8 cellular contexts compared by ENCODE assay signal in genomic region chr5:62305358-62305714, GRCh38. TPM values are rescaled to one million over a fixed set of nuclear protein-coding genes. Genes with fewer than 3 reads are reported as not detected.
A peak's percentile ranks its signal among the peaks of the same experiment; 100 is the strongest.
DNase-seq lines count a peak whose midpoint lies in the region; ATAC-seq, FAIRE-seq and TF ChIP-seq lines count a peak whose summit lies in the region.

No MANE protein-coding gene starts in this region.

- no peaks in the 10 kb centered on the region; a peak in 1 of 4 replicates for H3K36me3 ChIP-seq in GM12878 (ENCODE audit: control insufficient read depth in 2 of 2, insufficient read depth in 2 of 2, low read length in 1 of 2)
- peaks cover 11% of the 10 kb centered on the region for H3K36me3 ChIP-seq in mesodermal cell (ENCODE audit: control insufficient read depth, insufficient read depth, low read length)
- no peaks in the 10 kb centered on the region for H3K36me3 ChIP-seq in vagina

- TF ChIP-seq POLR2A in GM12878 (IDR thresholded peaks at IDR 0.05; ENCODE audit: low read depth, low read length): no peak
- TF ChIP-seq POLR2A in vagina (IDR thresholded peaks at IDR 0.05): no peak

- DNase-seq in stimulated activated CD4-positive, alpha-beta T cell treated with anti-CD3 and anti-CD28 coated beads, Interleukin-12 subunit alpha, Interleukin-12 subunit beta, amount 100 ng/mL, for 48 hours (ENCODE audit: low read depth in 2 of 3, low spot score in 1 of 3): peak in 2 of 3 donors; percentile 32 to 47
- no peak for DNase-seq in stimulated activated CD4-positive, alpha-beta T cell treated with anti-CD3 and anti-CD28 coated beads, Interleukin-4, amount 100 ng/mL, for 1 hour
- DNase-seq in GM12878 (ENCODE audit: low read depth, low spot score): no peak
- DNase-seq in vagina (ENCODE audit: extremely low spot score in 2 of 2): no peak
- DNase-seq in activated effector memory CD4-positive, alpha-beta T cell treated with Interleukin-2 at 50 U/mL for 16 hours: no peak
- no peak for DNase-seq in urothelium cell line (ENCODE audit: low spot score)

- peak overlapping the region; percentile 87 for H2AFZ ChIP-seq in GM12878 (ENCODE audit: control insufficient read depth, low read depth, low read length)

- RAD21 ChIA-PET in GM12878 (lab: Charles Lee; ENCODE audit: unreplicated experiment): interaction anchor here (0.8 to 1.6 kb wide), 15 partner anchors 8 to 81 kb away, joined by 3 to 12 read pairs (median 4); no protein-coding TSS in a partner anchor

- CTCF ChIA-PET in GM12878 (lab: Yijun Ruan, JAX): interaction anchor here (0.9 to 1.5 kb wide), 6 partner anchors 8 to 81 kb away, joined by 3 to 9 read pairs (median 4); no protein-coding TSS in a partner anchor

- POLR2A ChIA-PET in GM12878 (lab: Charles Lee): interaction anchor here (0.6 to 1.5 kb wide), 15 partner anchors 12 to 107 kb away, joined by 3 to 11 read pairs (median 4); partner anchors contain the start of genes DIMT1 and IPO11

- FAIRE-seq in GM12878 (lab: Jason Lieb, UNC) (no peak), urothelium cell line (lab: Jason Lieb, UNC) (no peak)

- peak overlapping the region; percentile 62 for H3K27ac ChIP-seq in GM12878 (ENCODE audit: control insufficient read depth, insufficient read depth)
- peak overlapping the region; percentile 86 for H3K27ac ChIP-seq in mesodermal cell (ENCODE audit: low read depth, low read length, severe bottlenecking)
- peak overlapping the region; percentile 90 for H3K27ac ChIP-seq in vagina

- peaks cover 42% of the 10 kb centered on the region for H3K79me2 ChIP-seq in GM12878 (ENCODE audit: control insufficient read depth, insufficient read depth, low read length)

- no peaks in the 10 kb centered on the region for H4K20me1 ChIP-seq in GM12878 (ENCODE audit: control insufficient read depth, insufficient read depth)

- intact Hi-C loops in GM12878 (cut with micrococcal nuclease; ENCODE audit: unreplicated experiment) (loop anchor here (1.0 to 5.0 kb wide), 4 partner anchors 38 to 107 kb away; partner anchors contain the start of genes DIMT1 and IPO11), vagina (cut with DNase I) (no loop called here)

- peak overlapping the region; percentile 35 for H3K9ac ChIP-seq in GM12878 (ENCODE audit: control insufficient read depth, insufficient read depth, low read length)

- SMC1A ChIA-PET in GM12878 (lab: Charles Lee; ENCODE audit: uncharacterized antibody, unreplicated experiment): interaction anchor here (0.9 to 1.6 kb wide), 7 partner anchors 8 to 81 kb away, joined by 3 to 8 read pairs (median 4); no protein-coding TSS in a partner anchor

- TF ChIP-seq EP300 in GM12878 (IDR thresholded peaks at IDR 0.05; ENCODE audit: borderline replicate concordance in 1 of 2, control insufficient read depth in 1 of 2, low read depth in 2 of 2, low read length in 2 of 2): no peak

- peak overlapping the region; percentile 4; the same call in 1 of the 2 replicates for H3K4me3 ChIP-seq in GM12878
- H3K4me3 ChIP-seq in mesodermal cell (ENCODE audit: extremely low read depth, insufficient read depth, low read length, poor library complexity, severe bottlenecking): peak overlapping the region; percentile 91
- peak overlapping the region; percentile 85 to 96 for H3K4me3 ChIP-seq in vagina

- TF ChIP-seq CTCF in GM12878 (IDR thresholded peaks at IDR 0.05 in 2 of 3, conservative IDR thresholded peaks at IDR 0.05 in 1 of 3; ENCODE audit: control insufficient read depth in 2 of 3, extremely low read depth in 1 of 3, insufficient read depth in 1 of 3, low read depth in 3 of 3, low read length in 3 of 3) (no peak), vagina (IDR thresholded peaks at IDR 0.05) (no peak)

- TF ChIP-seq RAD21 in GM12878 (IDR thresholded peaks at IDR 0.05; ENCODE audit: insufficient read depth, low read depth, low read length): no peak

- ATAC-seq in GM12878 (no peak), HG03342 (IDR thresholded peaks at IDR 0.05; ENCODE audit: unreplicated experiment) (no peak)

- BruUV-seq in GM12878 (replicated peaks; lab: Mats Ljungman, UMichigan): TSS peak; percentile 93

- in situ Hi-C loops in GM12878 (cut with MboI): no loop called here

- H3K4me2 ChIP-seq in GM12878 (ENCODE audit: control insufficient read depth, insufficient read depth): peak overlapping the region; percentile 48

- WGBS in GM12878 (ENCODE audit: insufficient coverage, insufficient replicate concordance, low lambda C conversion rate, missing lambda C conversion rate): 59% methylated on average over 4 of the region's 4 CpGs
- 87 to 100% methylated on average over 1 to 3 of the region's 4 CpGs for WGBS in mesodermal cell (ENCODE audit: insufficient coverage in 2 of 2), 2 experiments

- peaks cover 9% of the 10 kb centered on the region for H3K4me1 ChIP-seq in GM12878 (ENCODE audit: control insufficient read depth, insufficient read depth, low read length)
- peaks cover 6% of the 10 kb centered on the region for H3K4me1 ChIP-seq in mesodermal cell (ENCODE audit: control insufficient read depth, insufficient read depth, low read length, poor library complexity, severe bottlenecking)
- peaks cover 22% of the 10 kb centered on the region for H3K4me1 ChIP-seq in vagina

- no peaks in the 10 kb centered on the region for H3K27me3 ChIP-seq in GM12878 (replicated peaks in 1 of 2; ENCODE audit: control insufficient read depth in 2 of 2, insufficient read depth in 2 of 2, low read length in 1 of 2)
- no peaks in the 10 kb centered on the region for H3K27me3 ChIP-seq in vagina

- no peaks in the 10 kb centered on the region for H3K9me3 ChIP-seq in GM12878 (replicated peaks; ENCODE audit: control insufficient read depth, insufficient read depth, low read length)
- no peaks in the 10 kb centered on the region for H3K9me3 ChIP-seq in mesodermal cell (ENCODE audit: control insufficient read depth, low read length)
- H3K9me3 ChIP-seq in vagina: no peaks in the 10 kb centered on the region

TF ChIP-seq in GM12878, 131 proteins besides CTCF, POLR2A, EP300 and RAD21 (continues in another document):
- TF ChIP-seq ZBED1 (IDR thresholded peaks at IDR 0.05; ENCODE audit: borderline replicate concordance): no peak
- TF ChIP-seq ATF7 (IDR thresholded peaks at IDR 0.05; ENCODE audit: low read depth): no peak
- TF ChIP-seq MLLT1 (IDR thresholded peaks at IDR 0.05): no peak
- no peak for TF ChIP-seq NFXL1 (IDR thresholded peaks at IDR 0.05; ENCODE audit: borderline replicate concordance)
- TF ChIP-seq ZBTB33 (IDR thresholded peaks at IDR 0.05): no peak
- TF ChIP-seq NBN (IDR thresholded peaks at IDR 0.05): no peak
- 0 out of 2 replicates have a peak, but pooled peaks have one; percentile 25 for TF ChIP-seq LARP7 (IDR thresholded peaks at IDR 0.05)
- TF ChIP-seq HDAC6 (IDR thresholded peaks at IDR 0.05; ENCODE audit: unreplicated experiment): no peak
- TF ChIP-seq SIN3A (IDR thresholded peaks at IDR 0.05; ENCODE audit: low read depth, low read length): no peak
- no peak for TF ChIP-seq SMAD1 (IDR thresholded peaks at IDR 0.05; ENCODE audit: low read depth, partially characterized antibody)

RNA-seq across cellular contexts. Expression of gene KIF2A, which starts 0.7 kb away (rescaled TPM):
- total RNA-seq in GM12878 (2013; cell fraction: nucleolus; rRNA removed): 118 and 141 TPM in 2 replicates
- total RNA-seq in GM12878 (2014; rRNA removed) (55.2 and 69.2 TPM in 2 replicates), GM12878 (2014; rRNA removed; fragmentation: Illumina TruSeq; extraction: Trizol) (97.3 and 97.9 TPM in 2 replicates), GM12878 (2021) (81.0 and 82.1 TPM in 2 replicates), vagina (30.2 TPM)
- polyA plus RNA-seq in GM12878 (2011; ENCODE audit: low read depth): 31.2 TPM
- polyA plus RNA-seq in GM12878 (2011; rRNA removed) (78.1 and 121 TPM in 2 replicates), GM12878 (2014; fragmentation: Illumina TruSeq; extraction: Trizol) (124 and 140 TPM in 2 replicates), GM12878 (2014; fragmentation: Nextera tagmentation; extraction: Ambion mirVana) (10 to 100 TPM; 35.9 to 36.9 TPM), GM12878 (2014; rRNA removed) (44.2 and 54.3 TPM in 2 replicates), GM12878 (2016; fragmentation: Nextera tagmentation; extraction: Ambion mirVana) (100 to 1,000 TPM in 1 of 2 experiments, 10 to 100 TPM in 1; 93.1 to 106 TPM)
- 33.0 and 42.8 TPM in 2 replicates for polyA plus RNA-seq in GM12878 (2011; cell fraction: cytosol; rRNA removed)
- 44.1 and 58.5 TPM in 2 replicates for polyA plus RNA-seq in GM12878 (2011; cell fraction: nucleus; rRNA removed)
- polyA plus RNA-seq in GM12878 (2012): 37.7 and 55.1 TPM in 2 replicates
- polyA minus RNA-seq in GM12878 (2011; rRNA and poly(A)+ RNA removed): 73.4 and 117 TPM in 2 replicates
- 51.3 and 63.9 TPM in 2 replicates for polyA minus RNA-seq in GM12878 (2011; cell fraction: cytosol; rRNA and poly(A)+ RNA removed)
- polyA minus RNA-seq in GM12878 (2011; cell fraction: nucleus; rRNA and poly(A)+ RNA removed): 35.1 and 43.3 TPM in 2 replicates
- polyA plus RNA-seq in mesodermal cell (2013, experiment 1 of 2): 69.8 TPM
- 86.0 TPM for polyA plus RNA-seq in mesodermal cell (2013, experiment 2 of 2)

Comparison
In these comparisons a context has a peak if more than half of its experiments do, and no peak if none do; other contexts are left out.
1. DNase-seq: peak in stimulated activated CD4-positive, alpha-beta T cell treated with anti-CD3 and anti-CD28 coated beads, Interleukin-12 subunit alpha, Interleukin-12 subunit beta, amount 100 ng/mL, for 48 hours (2 of 3); none in stimulated activated CD4-positive, alpha-beta T cell treated with anti-CD3 and anti-CD28 coated beads, Interleukin-4, amount 100 ng/mL, for 1 hour (single experiment), GM12878 (single experiment), vagina (0 of 2), activated effector memory CD4-positive, alpha-beta T cell treated with Interleukin-2 at 50 U/mL for 16 hours (single experiment) and urothelium cell line (single experiment).
2. H3K4me3 ChIP-seq: peak in every context shown above with its lines; median percentile 91 in mesodermal cell; 90 in vagina; 4 in GM12878.
3. Peak in every context shown above with its lines, with median percentiles within 50 percentile points of each other: H3K27ac ChIP-seq.